Comparison of ENCODE assay signal across 1 cellular context in genomic region chr20:51647674-51648570, GRCh38.
A peak's percentile ranks its signal among the peaks of the same experiment; 100 is the strongest.
TF ChIP-seq lines count a peak whose summit lies in the region.

No MANE protein-coding gene starts in this region.

TF ChIP-seq in HepG2, 621 proteins besides CTCF, POLR2A, EP300 and RAD21 (continued from another document and continues in another):
- TF ChIP-seq ZBTB34 (CRISPR knock-in tag; IDR thresholded peaks at IDR 0.05) (peak; percentile 81; the same call in 1 of the 2 replicates), TRAFD1 (CRISPR knock-in tag; IDR thresholded peaks at IDR 0.05; ENCODE audit: borderline replicate concordance) (no peak), CEBPZ (IDR thresholded peaks at IDR 0.05; ENCODE audit: low read length) (no peak), ZMYM4 (CRISPR knock-in tag; IDR thresholded peaks at IDR 0.05) (0 out of 2 replicates have a peak, but pooled peaks have one; percentile 21), ZNF468 (CRISPR knock-in tag; IDR thresholded peaks at IDR 0.05) (no peak), PAF1 (CRISPR knock-in tag; IDR thresholded peaks at IDR 0.05) (no peak), THAP9 (CRISPR knock-in tag; IDR thresholded peaks at IDR 0.05; ENCODE audit: borderline replicate concordance) (0 out of 2 replicates have a peak, but pooled peaks have one; percentile 2), HDAC1 (CRISPR knock-in tag; IDR thresholded peaks at IDR 0.05) (peak; percentile 39; the same call in 1 of the 2 replicates), FOXA1 (IDR thresholded peaks at IDR 0.05) (no peak), FOXA1 (CRISPR knock-in tag; IDR thresholded peaks at IDR 0.05) (no peak), HDAC2 (CRISPR knock-in tag; IDR thresholded peaks at IDR 0.05) (peak; percentile 38; the same call in 1 of the 2 replicates), ESRRA (CRISPR knock-in tag; IDR thresholded peaks at IDR 0.05; ENCODE audit: low read depth) (peak; percentile 67; the same call in 1 of the 2 replicates), BCL6 (CRISPR knock-in tag; IDR thresholded peaks at IDR 0.05) (0 out of 2 replicates have a peak, but pooled peaks have one; percentile 15), ELF3 (CRISPR knock-in tag; IDR thresholded peaks at IDR 0.05) (no peak), GATAD2A (CRISPR knock-in tag; IDR thresholded peaks at IDR 0.05) (peak; percentile 40; the same call in 1 of the 2 replicates), TFE3 (CRISPR knock-in tag; IDR thresholded peaks at IDR 0.05) (no peak), ARID5B (CRISPR knock-in tag; IDR thresholded peaks at IDR 0.05) (peak; percentile 42; the same call in 1 of the 2 replicates), ONECUT2 (CRISPR knock-in tag; IDR thresholded peaks at IDR 0.05) (peak; percentile 49; the same call in 1 of the 2 replicates), KMT2A (CRISPR knock-in tag; IDR thresholded peaks at IDR 0.05) (0 out of 2 replicates have a peak, but pooled peaks have one; percentile 53), SALL1 (CRISPR knock-in tag; IDR thresholded peaks at IDR 0.05) (peak; percentile 63), ZNF850 (CRISPR knock-in tag; conservative IDR thresholded peaks at IDR 0.05) (no peak), ZBED4 (CRISPR knock-in tag; IDR thresholded peaks at IDR 0.05; ENCODE audit: borderline replicate concordance) (no peak), ZNF687 (CRISPR knock-in tag; IDR thresholded peaks at IDR 0.05) (no peak), MLLT10 (CRISPR knock-in tag; IDR thresholded peaks at IDR 0.05) (no peak), NONO (IDR thresholded peaks at IDR 0.05) (no peak), NONO (CRISPR knock-in tag; conservative IDR thresholded peaks at IDR 0.05) (peak; percentile 62; the same call in 1 of the 2 replicates), PHF5A (CRISPR knock-in tag; IDR thresholded peaks at IDR 0.05; ENCODE audit: low read depth, unreplicated experiment) (no peak), CENPBD1 (CRISPR knock-in tag; IDR thresholded peaks at IDR 0.05; ENCODE audit: borderline replicate concordance, low read depth) (no peak), ZSCAN22 (CRISPR knock-in tag; IDR thresholded peaks at IDR 0.05) (0 out of 2 replicates have a peak, but pooled peaks have one; percentile 28)
